Comparison of ENCODE assay signal across 1 cellular context in the genomic region with DNA sequence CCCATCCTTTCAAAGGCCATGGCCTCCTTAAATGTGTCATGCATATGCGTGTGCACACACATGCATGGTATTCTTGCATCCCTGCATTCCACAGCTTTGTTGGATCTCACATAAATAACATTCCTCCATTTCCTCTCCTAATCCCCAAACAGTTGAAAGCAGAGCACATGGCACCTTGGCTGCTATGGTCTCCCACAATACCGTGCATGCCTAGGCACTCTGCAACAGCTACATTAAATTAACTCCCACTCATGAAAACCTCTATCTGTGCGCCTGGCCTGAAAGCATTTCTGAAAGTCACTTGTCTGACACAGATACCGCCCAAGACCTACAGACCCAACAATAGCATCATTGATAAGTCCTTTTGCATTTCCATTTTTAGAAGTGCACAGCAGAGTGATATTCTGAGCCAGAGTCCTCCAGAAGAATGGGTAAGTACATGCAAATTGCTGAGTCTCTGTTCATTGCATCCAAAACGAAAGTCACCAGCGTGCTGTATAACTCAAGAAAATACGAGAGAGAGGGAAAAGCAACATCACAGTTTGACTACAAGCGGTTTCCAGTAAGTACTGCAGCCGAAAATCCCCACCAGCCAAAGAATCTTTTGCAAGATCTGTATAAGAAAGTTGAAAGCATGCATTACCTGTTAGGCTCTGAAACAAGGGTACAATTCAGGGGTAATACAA.
TF ChIP-seq lines count a peak whose summit lies in the region.

No MANE protein-coding gene starts in this region.

TF ChIP-seq in SK-N-SH treated with all-trans-retinoic acid at 6 μM for 48 hours, 23 proteins besides CTCF, POLR2A, EP300 and RAD21 (continued from another document):
- TF ChIP-seq, protein P1, sequence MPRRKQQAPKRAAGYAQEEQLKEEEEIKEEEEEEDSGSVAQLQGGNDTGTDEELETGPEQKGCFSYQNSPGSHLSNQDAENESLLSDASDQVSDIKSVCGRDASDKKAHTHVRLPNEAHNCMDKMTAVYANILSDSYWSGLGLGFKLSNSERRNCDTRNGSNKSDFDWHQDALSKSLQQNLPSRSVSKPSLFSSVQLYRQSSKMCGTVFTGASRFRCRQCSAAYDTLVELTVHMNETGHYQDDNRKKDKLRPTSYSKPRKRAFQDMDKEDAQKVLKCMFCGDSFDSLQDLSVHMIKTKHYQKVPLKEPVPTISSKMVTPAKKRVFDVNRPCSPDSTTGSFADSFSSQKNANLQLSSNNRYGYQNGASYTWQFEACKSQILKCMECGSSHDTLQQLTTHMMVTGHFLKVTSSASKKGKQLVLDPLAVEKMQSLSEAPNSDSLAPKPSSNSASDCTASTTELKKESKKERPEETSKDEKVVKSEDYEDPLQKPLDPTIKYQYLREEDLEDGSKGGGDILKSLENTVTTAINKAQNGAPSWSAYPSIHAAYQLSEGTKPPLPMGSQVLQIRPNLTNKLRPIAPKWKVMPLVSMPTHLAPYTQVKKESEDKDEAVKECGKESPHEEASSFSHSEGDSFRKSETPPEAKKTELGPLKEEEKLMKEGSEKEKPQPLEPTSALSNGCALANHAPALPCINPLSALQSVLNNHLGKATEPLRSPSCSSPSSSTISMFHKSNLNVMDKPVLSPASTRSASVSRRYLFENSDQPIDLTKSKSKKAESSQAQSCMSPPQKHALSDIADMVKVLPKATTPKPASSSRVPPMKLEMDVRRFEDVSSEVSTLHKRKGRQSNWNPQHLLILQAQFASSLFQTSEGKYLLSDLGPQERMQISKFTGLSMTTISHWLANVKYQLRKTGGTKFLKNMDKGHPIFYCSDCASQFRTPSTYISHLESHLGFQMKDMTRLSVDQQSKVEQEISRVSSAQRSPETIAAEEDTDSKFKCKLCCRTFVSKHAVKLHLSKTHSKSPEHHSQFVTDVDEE (CRISPR knock-in tag; IDR thresholded peaks at IDR 0.05): no peak
- TF ChIP-seq ISL1 (CRISPR knock-in tag; IDR thresholded peaks at IDR 0.05) (no peak), ARNTL (CRISPR knock-in tag; IDR thresholded peaks at IDR 0.05; ENCODE audit: borderline replicate concordance, low read depth) (no peak)
